1 cellular context compared by ENCODE assay signal in genomic region chr19:38337360-38337653, GRCh38.
A peak's percentile ranks its signal among the peaks of the same experiment; 100 is the strongest.
TF ChIP-seq lines count a peak whose summit lies in the region.

No MANE protein-coding gene starts in this region.

TF ChIP-seq in HepG2, 621 proteins besides CTCF, POLR2A, EP300 and RAD21:
- TF ChIP-seq WIZ (CRISPR knock-in tag; IDR thresholded peaks at IDR 0.05) (peak; percentile 38; the same call in 1 of the 2 replicates), ZNF484 (CRISPR knock-in tag; IDR thresholded peaks at IDR 0.05; ENCODE audit: borderline replicate concordance, low read depth) (no peak), MYC (CRISPR knock-in tag; IDR thresholded peaks at IDR 0.05; ENCODE audit: borderline replicate concordance) (0 out of 2 replicates have a peak, but pooled peaks have one; percentile 10), ZNF605 (CRISPR knock-in tag; IDR thresholded peaks at IDR 0.05) (0 out of 2 replicates have a peak, but pooled peaks have one; percentile 48), POGK (CRISPR knock-in tag; conservative IDR thresholded peaks at IDR 0.05) (0 out of 2 replicates have a peak, but pooled peaks have one; percentile 12), DMAP1 (CRISPR knock-in tag; IDR thresholded peaks at IDR 0.05) (0 out of 2 replicates have a peak, but pooled peaks have one; percentile 1), YEATS2 (CRISPR knock-in tag; IDR thresholded peaks at IDR 0.05; ENCODE audit: borderline replicate concordance) (peak; percentile 10; the same call in 1 of the 2 replicates), ZFP36L2 (CRISPR knock-in tag; IDR thresholded peaks at IDR 0.05) (no peak)
